ENCODE assay signal across 12 cellular contexts in the genomic region with DNA sequence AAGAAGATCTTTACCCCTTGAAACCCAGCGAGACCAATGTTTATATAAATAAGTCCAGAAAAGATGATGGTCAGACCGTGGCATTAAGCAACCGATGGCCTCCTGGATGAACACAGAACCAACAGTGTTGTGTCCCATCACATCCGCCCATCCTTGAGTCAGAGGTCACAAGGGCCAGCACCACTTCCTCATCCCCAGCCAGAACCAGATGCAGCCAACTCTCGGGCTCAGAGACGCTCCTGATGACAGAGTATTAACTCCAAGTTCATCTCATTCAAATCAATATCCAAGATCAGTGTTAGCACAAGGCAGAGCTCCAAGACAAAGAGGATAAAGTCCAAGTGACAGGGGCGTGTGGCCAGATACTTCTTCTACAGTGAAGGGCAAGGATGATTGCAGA.
DNase-seq lines count a peak whose midpoint lies in the region; TF ChIP-seq lines count a peak whose summit lies in the region.
"Had no signal": no experiment of that assay in that cellular context is flagged by ENCODE, and none has a peak within 500 bp of the region (broad histone marks: within the 10 kb centered on the region; RNA-seq: fewer than 3 reads in every experiment).

No MANE protein-coding gene starts in this region.

- H3K4me1 Mint-ChIP-seq in CD8-positive, alpha-beta memory T cell, result peaks cover 86 to 96% (median 94%) of the 10 kb centered on the region in 3 donors

- H3K36me3 Mint-ChIP-seq in CD8-positive, alpha-beta memory T cell, result peaks cover 9 to 65% (median 10%) of the 10 kb centered on the region in 3 donors

- H3K27ac Mint-ChIP-seq in CD8-positive, alpha-beta memory T cell, result peak overlapping the region in 7 of 8 donors; percentile 26 to 92 (median 61)
- H3K27ac Mint-ChIP-seq: nephron progenitor cell had no signal

- TF ChIP-seq CTCF in WERI-Rb-1 (IDR thresholded peaks at IDR 0.05; ENCODE audit: low read depth, low read length) (no peak), right atrium auricular region (IDR thresholded peaks at IDR 0.05) (no peak)

- CTCF ChIA-PET in CD8-positive, alpha-beta memory T cell (lab: Charles Lee), result interaction anchor here (1.2 to 7.8 kb wide), 4 partner anchors 9 to 54 kb away, joined by 3 to 65 read pairs (median 18); no protein-coding TSS in a partner anchor

- H3K9me3 Mint-ChIP-seq in CD8-positive, alpha-beta memory T cell, result no peaks in the 10 kb centered on the region
- H3K9me3 Mint-ChIP-seq: nephron progenitor cell had no signal

- H3K9ac ChIP-seq in skeletal muscle satellite cell (ENCODE audit: low read depth, low read length), result peak overlapping the region; percentile 23

- H3K4me3 ChIP-seq in CD8-positive, alpha-beta memory T cell (ENCODE audit: low read length), result no peak overlapping the region
- H3K4me3 ChIP-seq in WERI-Rb-1 (ENCODE audit: low read depth, low read length) (no peak overlapping the region), right atrium auricular region (no peak overlapping the region), skeletal muscle satellite cell (ENCODE audit: low read length) (no peak overlapping the region)
- H3K4me3 ChIP-seq: heart right ventricle had no signal

- POLR2A ChIA-PET in CD8-positive, alpha-beta memory T cell (lab: Charles Lee), result interaction anchor here (0.6 to 1.0 kb wide), 2 partner anchors 9 to 22 kb away, joined by 3 to 4 read pairs; no protein-coding TSS in a partner anchor

- H3K36me3 ChIP-seq in CD8-positive, alpha-beta memory T cell (ENCODE audit: insufficient read depth, low read length), result no peaks in the 10 kb centered on the region
- H3K36me3 ChIP-seq in WERI-Rb-1, result peaks cover 38% of the 10 kb centered on the region
- peaks cover 16% of the 10 kb centered on the region for H3K36me3 ChIP-seq in right atrium auricular region
- H3K36me3 ChIP-seq in skeletal muscle satellite cell (ENCODE audit: insufficient read depth, low read length), result peaks cover 24% of the 10 kb centered on the region

- no peaks in the 10 kb centered on the region for H3K27me3 ChIP-seq in CD8-positive, alpha-beta memory T cell (ENCODE audit: insufficient read depth, low read length, poor library complexity, severe bottlenecking)
- H3K27me3 ChIP-seq in WERI-Rb-1 (ENCODE audit: insufficient read depth, low read depth, severe bottlenecking) (no peaks in the 10 kb centered on the region), right atrium auricular region (no peaks in the 10 kb centered on the region), skeletal muscle satellite cell (ENCODE audit: control insufficient read depth, insufficient read depth, low read length) (no peaks in the 10 kb centered on the region)
- H3K27me3 ChIP-seq: heart right ventricle had no signal

- DNase-seq in CD8-positive, alpha-beta memory T cell, result no peak
- DNase-seq in WERI-Rb-1 (peak; percentile 26), right atrium auricular region (ENCODE audit: low spot score) (peak; percentile 78), AG08395 (ENCODE audit: low spot score) (no peak), NCI-H526 (lab: John Stamatoyannopoulos, UW) (no peak), GDM1 (lab: John Stamatoyannopoulos, UW) (no peak)
- no peak for DNase-seq in activated CD4-positive, CD25-positive, alpha-beta regulatory T cell treated with anti-CD3 and anti-CD28 coated beads, Interleukin-2, amount 50 U/mL, for 72 hours
- DNase-seq: Karpas-422, NCI-H446 treated with DMSO at 0.1 percent for 48 hours, nephron progenitor cell had no signal

- no peaks in the 10 kb centered on the region for H3K9me3 ChIP-seq in CD8-positive, alpha-beta memory T cell (ENCODE audit: low read length)
- no peaks in the 10 kb centered on the region for H3K9me3 ChIP-seq in WERI-Rb-1 (ENCODE audit: severe bottlenecking)
- H3K9me3 ChIP-seq in right atrium auricular region, result no peaks in the 10 kb centered on the region
- H3K9me3 ChIP-seq in skeletal muscle satellite cell (replicated peaks; ENCODE audit: low read length), result no peaks in the 10 kb centered on the region
- H3K9me3 ChIP-seq: heart right ventricle had no signal

- no peak overlapping the region for H3K27ac ChIP-seq in CD8-positive, alpha-beta memory T cell (ENCODE audit: low read depth, low read length)
- H3K27ac ChIP-seq in WERI-Rb-1, result peak overlapping the region; percentile 49
- no peak overlapping the region for H3K27ac ChIP-seq in right atrium auricular region

- H3K4me1 ChIP-seq in CD8-positive, alpha-beta memory T cell (ENCODE audit: insufficient read depth, low read length), result peaks cover 96% of the 10 kb centered on the region
- H3K4me1 ChIP-seq in right atrium auricular region, result peaks cover 0 to 97% of the 10 kb centered on the region in 2 donors
- H3K4me1 ChIP-seq in skeletal muscle satellite cell (ENCODE audit: control insufficient read depth, insufficient read depth, low read length), result peaks cover 28% of the 10 kb centered on the region

- peak overlapping the region in 4 of 7 donors; percentile 21 to 72 (median 42) for H3K4me3 Mint-ChIP-seq in CD8-positive, alpha-beta memory T cell
- H3K4me3 Mint-ChIP-seq: nephron progenitor cell had no signal

- H3K27me3 Mint-ChIP-seq in CD8-positive, alpha-beta memory T cell, result peaks cover 0 to 2% of the 10 kb centered on the region in 2 donors

- H3K4me2 ChIP-seq in skeletal muscle satellite cell (ENCODE audit: low read length), result peak overlapping the region; percentile 28

Comparison
In these comparisons a context has a peak if more than half of its experiments do, and no peak if none do; other contexts are left out.
1. DNase-seq: peak in WERI-Rb-1 (single experiment) and right atrium auricular region (single experiment); none in CD8-positive, alpha-beta memory T cell (0 of 5), AG08395 (single experiment), activated CD4-positive, CD25-positive, alpha-beta regulatory T cell treated with anti-CD3 and anti-CD28 coated beads, Interleukin-2, amount 50 U/mL, for 72 hours (single experiment), NCI-H526 (0 of 2) and GDM1 (single experiment).